Comparison of ENCODE assay signal across 8 cellular contexts in the genomic region with DNA sequence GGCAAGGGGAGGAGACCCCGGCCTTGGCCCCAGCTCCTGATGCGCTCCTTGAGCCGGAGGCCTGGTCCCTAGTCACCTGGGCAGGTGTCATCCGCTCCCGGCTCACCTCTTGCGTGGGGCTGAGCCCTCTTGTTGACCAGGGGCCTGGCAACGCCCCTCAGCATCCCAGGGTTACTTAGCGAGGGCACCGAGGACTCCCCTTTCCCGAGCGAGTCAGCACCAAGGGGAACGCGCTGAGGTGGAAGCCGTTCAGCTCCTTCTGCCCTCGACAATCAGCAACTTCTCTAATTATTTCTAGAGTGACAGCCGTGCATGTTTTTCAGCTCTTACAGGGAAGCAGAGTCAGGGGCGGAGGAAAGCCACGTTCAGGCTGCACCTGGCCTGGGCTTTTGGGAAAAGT. TPM values are rescaled to one million over a fixed set of nuclear protein-coding genes. Genes with fewer than 3 reads are reported as not detected.
A peak's percentile ranks its signal among the peaks of the same experiment; 100 is the strongest.
DNase-seq lines count a peak whose midpoint lies in the region; ATAC-seq and TF ChIP-seq lines count a peak whose summit lies in the region.

No MANE protein-coding gene starts in this region.

- no peak overlapping the region for H2BK12ac ChIP-seq in trophoblast cell (ENCODE audit: low read length)

- H3K4ac ChIP-seq in trophoblast cell (ENCODE audit: low read depth, low read length): no peak overlapping the region

- H3K18ac ChIP-seq in trophoblast cell (ENCODE audit: low read length): no peak overlapping the region

- H3K79me2 ChIP-seq in trophoblast cell (ENCODE audit: control insufficient read depth, insufficient read depth, low read length, poor library complexity) (peaks cover 6% of the 10 kb centered on the region), PC-9 (ENCODE audit: low read depth) (no peaks in the 10 kb centered on the region)

- H4K8ac ChIP-seq in trophoblast cell (ENCODE audit: low read depth, low read length): no peak overlapping the region

- POLR2A ChIA-PET in PC-9 (lab: Charles Lee; ENCODE audit: unreplicated experiment): no interaction called here

- no peak overlapping the region for H3K23ac ChIP-seq in trophoblast cell (ENCODE audit: low read length)

- H4K20me1 ChIP-seq in PC-9 (ENCODE audit: insufficient read depth): no peaks in the 10 kb centered on the region

- DNase-seq in EH (ENCODE audit: low read depth) (peak; percentile 10), NCI-H510A (lab: John Stamatoyannopoulos, UW) (peak; percentile 50), epithelial cell of proximal tubule (ENCODE audit: low read depth) (no peak), trophoblast cell (no peak), EL (no peak), PC-9 (no peak)
- no peak for DNase-seq in activated effector memory CD4-positive, alpha-beta T cell treated with Interleukin-2 at 50 U/mL for 16 hours

- H3K14ac ChIP-seq in trophoblast cell (ENCODE audit: low read length): peak overlapping the region; percentile 33

- no peak overlapping the region for H4K12ac ChIP-seq in trophoblast cell (ENCODE audit: low read depth, low read length)

- H3K9me3 ChIP-seq in trophoblast cell (ENCODE audit: insufficient read depth, low read depth, low read length) (no peaks in the 10 kb centered on the region), PC-9 (ENCODE audit: insufficient read depth, low read depth) (no peaks in the 10 kb centered on the region)

- no peaks in the 10 kb centered on the region for H3K36me3 ChIP-seq in trophoblast cell (ENCODE audit: control insufficient read depth in 1 of 2, insufficient read depth in 2 of 2, low read length in 2 of 2)
- no peaks in the 10 kb centered on the region for H3K36me3 ChIP-seq in PC-9 (ENCODE audit: low read depth)

- BruUV-seq in PC-9 (replicated peaks; lab: Mats Ljungman, UMichigan): no TSS peak

- H3K9ac ChIP-seq in trophoblast cell (ENCODE audit: low read length): no peak overlapping the region

- H3K9me2 ChIP-seq in PC-9 (ENCODE audit: insufficient read depth): no peaks in the 10 kb centered on the region

- no peaks in the 10 kb centered on the region for H3F3A ChIP-seq in PC-9 (ENCODE audit: insufficient read depth, low read depth)

- H3K27me3 ChIP-seq in trophoblast cell (ENCODE audit: insufficient read depth, low read length): peaks cover 2% of the 10 kb centered on the region
- no peaks in the 10 kb centered on the region for H3K27me3 ChIP-seq in PC-9 (ENCODE audit: insufficient read depth, low read depth)

- CTCF ChIA-PET in PC-9 (lab: Charles Lee): no interaction called here

- H2BK120ac ChIP-seq in trophoblast cell (ENCODE audit: insufficient read depth, low read length, poor library complexity): no peak overlapping the region

- H2AK5ac ChIP-seq in trophoblast cell (ENCODE audit: low read length): no peak overlapping the region

- TF ChIP-seq CTCF in epithelial cell of proximal tubule (conservative IDR thresholded peaks at IDR 0.05; ENCODE audit: low read depth, low read length) (no peak), PC-9 (conservative IDR thresholded peaks at IDR 0.05) (no peak)

- H3K79me1 ChIP-seq in trophoblast cell (ENCODE audit: low read length): peaks cover 27% of the 10 kb centered on the region

- H3K4me3 ChIP-seq in epithelial cell of proximal tubule (ENCODE audit: low read depth, low read length) (peak overlapping the region; percentile 64), trophoblast cell (ENCODE audit: low read depth, low read length) (no peak overlapping the region), PC-9 (no peak overlapping the region)

- intact Hi-C loops in PC-9 (cut with micrococcal nuclease; ENCODE audit: unreplicated experiment): no loop called here

- peaks cover 19 to 26% of the 10 kb centered on the region in 2 experiments for H3K4me1 ChIP-seq in trophoblast cell (ENCODE audit: control insufficient read depth in 1 of 2, insufficient read depth in 2 of 2, low read length in 2 of 2)
- peaks cover 11% of the 10 kb centered on the region for H3K4me1 ChIP-seq in PC-9 (replicated peaks; ENCODE audit: insufficient read depth)

- no CpG with 5 or more reads among the region's 18 CpGs for WGBS in trophoblast cell (ENCODE audit: extremely low coverage, insufficient coverage, insufficient read length)

- H3K27ac ChIP-seq in trophoblast cell (ENCODE audit: low read depth, low read length): no peak overlapping the region
- H3K27ac ChIP-seq in PC-9: no peak overlapping the region

- peak overlapping the region; percentile 77 for H3K4me2 ChIP-seq in trophoblast cell (ENCODE audit: low read length)
- no peak overlapping the region for H3K4me2 ChIP-seq in PC-9

- no peak overlapping the region for H2BK5ac ChIP-seq in trophoblast cell (ENCODE audit: low read depth, low read length, poor library complexity)

- H2AFZ ChIP-seq in trophoblast cell (ENCODE audit: insufficient read depth, low read length, poor library complexity) (no peak overlapping the region), PC-9 (no peak overlapping the region)

- H4K91ac ChIP-seq in trophoblast cell (ENCODE audit: low read depth, low read length): no peak overlapping the region

- ATAC-seq in HG03432 (IDR thresholded peaks at IDR 0.05; ENCODE audit: unreplicated experiment): no peak

RNA-seq across cellular contexts. Expression of gene SLC45A1, which starts 0.5 kb away (rescaled TPM):
- total RNA-seq in epithelial cell of proximal tubule: 0.22 and 0.63 TPM in 2 replicates
- 0.49 and 0.65 TPM in 2 replicates for polyA plus RNA-seq in trophoblast cell (2013)
- total RNA-seq in PC-9 (2021): 0.20 TPM in 1 of 2 replicates, not detected in the other

Comparison
In these comparisons a context has a peak if more than half of its experiments do, and no peak if none do; other contexts are left out.
1. DNase-seq: peak in EH (single experiment) and NCI-H510A (single experiment); none in epithelial cell of proximal tubule (single experiment), trophoblast cell (0 of 2), EL (single experiment), PC-9 (0 of 2) and activated effector memory CD4-positive, alpha-beta T cell treated with Interleukin-2 at 50 U/mL for 16 hours (single experiment).